ENCODE assay signal across 2 cellular contexts in the genomic region with DNA sequence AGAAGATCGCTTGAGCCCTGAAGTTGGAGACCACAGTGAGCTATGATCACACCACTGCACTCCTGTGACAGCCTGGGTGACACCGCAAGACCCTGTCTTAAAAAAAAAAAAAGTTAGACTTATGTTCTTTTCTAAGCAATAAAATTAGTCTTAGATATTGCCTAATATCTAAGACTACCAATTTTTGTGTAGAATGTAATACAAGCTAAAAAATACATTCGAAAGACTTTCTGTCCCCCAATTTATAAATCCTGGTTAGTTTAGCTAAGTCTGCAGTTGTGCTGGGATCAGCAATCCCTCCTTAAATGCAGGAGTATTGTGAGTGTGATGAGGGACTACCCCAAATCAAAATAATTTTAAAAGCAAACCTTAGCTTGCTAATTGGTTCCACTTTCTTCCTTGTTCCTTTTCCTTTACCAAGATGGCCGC.
TF ChIP-seq lines count a peak whose summit lies in the region.

No MANE protein-coding gene starts in this region.

TF ChIP-seq in A549, 52 proteins besides CTCF, POLR2A, EP300 and RAD21:
- TF ChIP-seq HOXB13 (CRISPR knock-in tag; IDR thresholded peaks at IDR 0.05; ENCODE audit: low read depth) (no peak), CBX2 (IDR thresholded peaks at IDR 0.05; ENCODE audit: borderline replicate concordance, low read depth) (no peak), CHD4 (IDR thresholded peaks at IDR 0.05; ENCODE audit: borderline replicate concordance) (no peak), HOXB5 (CRISPR knock-in tag; IDR thresholded peaks at IDR 0.05) (no peak), EHMT2 (IDR thresholded peaks at IDR 0.05; ENCODE audit: low read depth) (no peak)
- TF ChIP-seq, protein P1, sequence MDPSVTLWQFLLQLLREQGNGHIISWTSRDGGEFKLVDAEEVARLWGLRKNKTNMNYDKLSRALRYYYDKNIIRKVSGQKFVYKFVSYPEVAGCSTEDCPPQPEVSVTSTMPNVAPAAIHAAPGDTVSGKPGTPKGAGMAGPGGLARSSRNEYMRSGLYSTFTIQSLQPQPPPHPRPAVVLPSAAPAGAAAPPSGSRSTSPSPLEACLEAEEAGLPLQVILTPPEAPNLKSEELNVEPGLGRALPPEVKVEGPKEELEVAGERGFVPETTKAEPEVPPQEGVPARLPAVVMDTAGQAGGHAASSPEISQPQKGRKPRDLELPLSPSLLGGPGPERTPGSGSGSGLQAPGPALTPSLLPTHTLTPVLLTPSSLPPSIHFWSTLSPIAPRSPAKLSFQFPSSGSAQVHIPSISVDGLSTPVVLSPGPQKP (IDR thresholded peaks at IDR 0.05; ENCODE audit: low read depth, low read length), result no peak
- TF ChIP-seq, protein P2, sequence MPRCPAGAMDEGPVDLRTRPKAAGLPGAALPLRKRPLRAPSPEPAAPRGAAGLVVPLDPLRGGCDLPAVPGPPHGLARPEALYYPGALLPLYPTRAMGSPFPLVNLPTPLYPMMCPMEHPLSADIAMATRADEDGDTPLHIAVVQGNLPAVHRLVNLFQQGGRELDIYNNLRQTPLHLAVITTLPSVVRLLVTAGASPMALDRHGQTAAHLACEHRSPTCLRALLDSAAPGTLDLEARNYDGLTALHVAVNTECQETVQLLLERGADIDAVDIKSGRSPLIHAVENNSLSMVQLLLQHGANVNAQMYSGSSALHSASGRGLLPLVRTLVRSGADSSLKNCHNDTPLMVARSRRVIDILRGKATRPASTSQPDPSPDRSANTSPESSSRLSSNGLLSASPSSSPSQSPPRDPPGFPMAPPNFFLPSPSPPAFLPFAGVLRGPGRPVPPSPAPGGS (IDR thresholded peaks at IDR 0.05), result no peak
- TF ChIP-seq, protein P3, sequence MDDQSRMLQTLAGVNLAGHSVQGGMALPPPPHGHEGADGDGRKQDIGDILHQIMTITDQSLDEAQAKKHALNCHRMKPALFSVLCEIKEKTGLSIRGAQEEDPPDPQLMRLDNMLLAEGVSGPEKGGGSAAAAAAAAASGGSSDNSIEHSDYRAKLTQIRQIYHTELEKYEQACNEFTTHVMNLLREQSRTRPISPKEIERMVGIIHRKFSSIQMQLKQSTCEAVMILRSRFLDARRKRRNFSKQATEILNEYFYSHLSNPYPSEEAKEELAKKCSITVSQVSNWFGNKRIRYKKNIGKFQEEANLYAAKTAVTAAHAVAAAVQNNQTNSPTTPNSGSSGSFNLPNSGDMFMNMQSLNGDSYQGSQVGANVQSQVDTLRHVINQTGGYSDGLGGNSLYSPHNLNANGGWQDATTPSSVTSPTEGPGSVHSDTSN (IDR thresholded peaks at IDR 0.05), result no peak

TF ChIP-seq in IMR-90, 13 proteins besides CTCF, POLR2A, EP300 and RAD21:
- TF ChIP-seq, protein P1 (IDR thresholded peaks at IDR 0.05; ENCODE audit: borderline replicate concordance, low read depth, low read length), result no peak
- TF ChIP-seq CEBPB (IDR thresholded peaks at IDR 0.05; ENCODE audit: low read depth, low read length) (no peak), MAZ (IDR thresholded peaks at IDR 0.05; ENCODE audit: borderline replicate concordance, low read depth, low read length) (no peak), CHD1 (IDR thresholded peaks at IDR 0.05; ENCODE audit: low read depth, low read length) (no peak), FOS (IDR thresholded peaks at IDR 0.05; ENCODE audit: low read depth, low read length) (no peak), RFX5 (IDR thresholded peaks at IDR 0.05; ENCODE audit: low read depth, low read length) (no peak), SMC3 (IDR thresholded peaks at IDR 0.05; ENCODE audit: low read depth, low read length) (no peak), BHLHE40 (IDR thresholded peaks at IDR 0.05; ENCODE audit: low read depth, low read length) (no peak), NFE2L2 (IDR thresholded peaks at IDR 0.05; ENCODE audit: low read depth, low read length) (no peak), MXI1 (IDR thresholded peaks at IDR 0.05; ENCODE audit: borderline replicate concordance, low read depth, low read length) (no peak), RCOR1 (IDR thresholded peaks at IDR 0.05; ENCODE audit: insufficient replicate concordance, low read length) (no peak), MAFK (IDR thresholded peaks at IDR 0.05; ENCODE audit: low read depth, low read length) (no peak)
- TF ChIP-seq, protein P4, sequence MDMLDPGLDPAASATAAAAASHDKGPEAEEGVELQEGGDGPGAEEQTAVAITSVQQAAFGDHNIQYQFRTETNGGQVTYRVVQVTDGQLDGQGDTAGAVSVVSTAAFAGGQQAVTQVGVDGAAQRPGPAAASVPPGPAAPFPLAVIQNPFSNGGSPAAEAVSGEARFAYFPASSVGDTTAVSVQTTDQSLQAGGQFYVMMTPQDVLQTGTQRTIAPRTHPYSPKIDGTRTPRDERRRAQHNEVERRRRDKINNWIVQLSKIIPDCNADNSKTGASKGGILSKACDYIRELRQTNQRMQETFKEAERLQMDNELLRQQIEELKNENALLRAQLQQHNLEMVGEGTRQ (IDR thresholded peaks at IDR 0.05; ENCODE audit: low read depth, low read length), result no peak
